11 cellular contexts compared by ENCODE assay signal in the genomic region with DNA sequence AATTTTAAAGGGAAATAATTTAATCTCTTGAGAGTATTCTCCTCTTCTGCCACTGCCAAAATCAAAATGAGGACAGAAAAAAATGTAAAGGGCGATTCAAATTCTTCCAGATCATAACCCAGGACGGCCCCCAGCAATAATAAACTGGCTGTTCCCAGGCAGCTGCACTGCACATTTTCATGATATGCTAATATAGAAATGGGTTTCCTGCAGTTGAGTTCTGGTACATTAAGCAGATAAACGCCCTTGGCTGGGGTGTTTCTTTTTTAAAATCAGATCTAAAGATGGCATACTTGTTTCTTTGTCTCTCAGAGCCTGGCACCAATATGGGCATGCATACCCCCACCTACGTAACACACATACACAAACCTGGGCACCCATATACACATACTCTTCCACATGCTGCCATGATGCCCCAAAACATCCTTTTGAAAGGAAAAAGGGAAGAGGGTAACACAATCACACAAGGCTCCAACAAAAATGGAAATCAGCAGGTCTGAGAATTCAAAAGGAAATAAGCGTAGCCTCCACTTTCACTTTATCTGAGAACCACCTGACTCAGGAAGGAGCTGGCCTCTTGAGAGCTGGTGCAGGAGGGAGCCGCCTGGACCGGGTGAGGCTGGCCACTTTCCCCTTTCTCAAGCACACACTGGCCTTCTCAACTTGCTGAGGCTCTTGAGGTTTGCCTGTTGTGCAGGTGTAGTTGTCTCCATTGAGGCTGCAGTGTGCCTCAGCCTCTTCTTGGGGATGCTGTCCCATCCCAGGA.
A peak's percentile ranks its signal among the peaks of the same experiment; 100 is the strongest.
DNase-seq lines count a peak whose midpoint lies in the region; FAIRE-seq and TF ChIP-seq lines count a peak whose summit lies in the region.
"Had no signal": no experiment of that assay in that cellular context is flagged by ENCODE, and none has a peak within 500 bp of the region (broad histone marks: within the 10 kb centered on the region; RNA-seq: fewer than 3 reads in every experiment).

No MANE protein-coding gene starts in this region.

- H4K20me1 ChIP-seq in Loucy (ENCODE audit: insufficient read depth, low read length, poor library complexity, severe bottlenecking): no peaks in the 10 kb centered on the region

- no peak for FAIRE-seq in urothelium cell line (lab: Jason Lieb, UNC)

- peak overlapping the region; percentile 48 for H3K9ac ChIP-seq in Loucy (ENCODE audit: low read depth, low read length, poor library complexity, severe bottlenecking)

- H3K79me2 ChIP-seq in Loucy (ENCODE audit: insufficient read depth, low read length): no peaks in the 10 kb centered on the region

- peak; percentile 58 for DNase-seq in DMS153 (lab: John Stamatoyannopoulos, UW)
- peak; percentile 37 for DNase-seq in GM20000 (ENCODE audit: low spot score)
- peak; percentile 9 for DNase-seq in islet precursor cell
- no peak for DNase-seq in MG63
- DNase-seq in urothelium cell line (ENCODE audit: low spot score): no peak
- no peak for DNase-seq in activated CD4-positive, CD25-positive, alpha-beta regulatory T cell treated with anti-CD3 and anti-CD28 coated beads, Interleukin-2, amount 50 U/mL, for 72 hours
- no peak for DNase-seq in activated naive CD4-positive, alpha-beta T cell treated with anti-CD3 and anti-CD28 coated beads, Interleukin-2, amount 50 U/mL, for 16 hours
- DNase-seq: activated CD8-positive, alpha-beta memory T cell treated with anti-CD3 and anti-CD28 coated beads, Interleukin-2, amount 50 U/mL, for 48 hours; AML-193 had no signal

- peaks cover 24% of the 10 kb centered on the region for H3K4me1 ChIP-seq in Loucy (ENCODE audit: insufficient read depth, low read length, poor library complexity, severe bottlenecking)

- H3K27me3 ChIP-seq in Loucy (ENCODE audit: insufficient read depth, low read length, poor library complexity, severe bottlenecking) (no peaks in the 10 kb centered on the region), MG63 (no peaks in the 10 kb centered on the region)

- H3K4me3 ChIP-seq in Loucy (ENCODE audit: low read length, poor library complexity, severe bottlenecking): peak overlapping the region; percentile 51
- H3K4me3 ChIP-seq in MG63: no peak overlapping the region
- H3K4me3 ChIP-seq: skin epidermis had no signal

- peak overlapping the region; percentile 70; the same call in 1 of the 2 replicates for H2AFZ ChIP-seq in Loucy (ENCODE audit: low read length)

- no peaks in the 10 kb centered on the region for H3K36me3 ChIP-seq in Loucy (ENCODE audit: insufficient read depth, low read length)
- H3K36me3 ChIP-seq in MG63: no peaks in the 10 kb centered on the region

- TF ChIP-seq CTCF in GM20000 (IDR thresholded peaks at IDR 0.05; ENCODE audit: extremely low read depth, missing control alignments): no peak
- no peak for TF ChIP-seq CTCF in Loucy (conservative IDR thresholded peaks at IDR 0.05; ENCODE audit: low read length)

- no peaks in the 10 kb centered on the region for H3K9me2 ChIP-seq in Loucy (replicated peaks; ENCODE audit: low read depth, low read length)

- H3K9me3 ChIP-seq in Loucy (ENCODE audit: insufficient read depth, low read depth, low read length): no peaks in the 10 kb centered on the region
- H3K9me3 ChIP-seq in MG63: no peaks in the 10 kb centered on the region

- no peaks in the 10 kb centered on the region for H3F3A ChIP-seq in Loucy (ENCODE audit: low read depth)

- peak overlapping the region; percentile 71 for H3K4me2 ChIP-seq in Loucy (ENCODE audit: low read depth, low read length, poor library complexity, severe bottlenecking)

Comparison
In these comparisons a context has a peak if more than half of its experiments do, and no peak if none do; other contexts are left out.
1. DNase-seq: peak in DMS153 (single experiment), GM20000 (single experiment) and islet precursor cell (single experiment); none in MG63 (single experiment), urothelium cell line (single experiment), activated CD4-positive, CD25-positive, alpha-beta regulatory T cell treated with anti-CD3 and anti-CD28 coated beads, Interleukin-2, amount 50 U/mL, for 72 hours (single experiment) and activated naive CD4-positive, alpha-beta T cell treated with anti-CD3 and anti-CD28 coated beads, Interleukin-2, amount 50 U/mL, for 16 hours (single experiment).